Comparison of ENCODE assay signal across 11 cellular contexts in the genomic region with DNA sequence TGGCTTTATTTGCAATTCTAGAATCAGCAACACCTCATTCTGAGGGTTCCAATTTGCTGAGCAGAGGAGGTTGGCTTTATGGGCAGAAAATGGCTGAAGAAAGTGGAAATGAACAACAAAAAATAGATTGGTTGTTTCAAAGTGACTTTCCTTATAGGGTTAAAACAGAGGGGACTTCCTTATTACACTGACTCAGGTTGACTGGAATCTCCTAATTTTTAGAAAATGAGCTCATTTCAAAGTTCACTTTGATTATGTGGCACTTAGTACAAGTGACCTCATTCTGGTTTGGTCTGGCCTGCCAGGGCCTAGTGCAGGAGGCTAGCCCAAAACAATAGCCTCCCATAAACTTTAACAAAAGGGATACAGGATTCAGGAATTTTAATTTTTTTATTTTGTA.
DNase-seq lines count a peak whose midpoint lies in the region; ATAC-seq lines count a peak whose summit lies in the region.
"Had no signal": no experiment of that assay in that cellular context is flagged by ENCODE, and none has a peak within 500 bp of the region (broad histone marks: within the 10 kb centered on the region; RNA-seq: fewer than 3 reads in every experiment).

No MANE protein-coding gene starts in this region.

- no peak for ATAC-seq in GM18909 (IDR thresholded peaks at IDR 0.05; ENCODE audit: poor library complexity, unreplicated experiment)
- ATAC-seq: psoas muscle had no signal

- DNase-seq in stimulated activated CD4-positive, alpha-beta T cell treated with anti-CD3 and anti-CD28 coated beads, Interleukin-1b, Interleukin-23, amount 100 ng/mL, for 48 hours, result peak; percentile 10
- no peak for DNase-seq in stimulated activated CD4-positive, alpha-beta T cell treated with anti-CD3 and anti-CD28 coated beads, Interleukin-12 subunit alpha, Interleukin-12 subunit beta, amount 100 ng/mL, for 4 hours
- DNase-seq in HS-5 (ENCODE audit: low read depth) (peak; percentile 67), fibroblast of gingiva (ENCODE audit: low read depth) (peak; percentile 15), hippocampal formation (lab: John Stamatoyannopoulos, UW) (no peak), globus pallidus (ENCODE audit: low spot score) (no peak), HK-2 (ENCODE audit: unreplicated experiment) (no peak)
- DNase-seq: activated CD4-positive, alpha-beta T cell treated with anti-CD3 and anti-CD28 coated beads, Interleukin-2, amount 50 U/mL, for 48 hours; colonic mucosa; psoas muscle had no signal

Comparison
In these comparisons a context has a peak if more than half of its experiments do, and no peak if none do; other contexts are left out.
1. DNase-seq: peak in stimulated activated CD4-positive, alpha-beta T cell treated with anti-CD3 and anti-CD28 coated beads, Interleukin-1b, Interleukin-23, amount 100 ng/mL, for 48 hours (single experiment), HS-5 (single experiment) and fibroblast of gingiva (single experiment); none in stimulated activated CD4-positive, alpha-beta T cell treated with anti-CD3 and anti-CD28 coated beads, Interleukin-12 subunit alpha, Interleukin-12 subunit beta, amount 100 ng/mL, for 4 hours (single experiment), hippocampal formation (0 of 2), globus pallidus (single experiment) and HK-2 (single experiment).